1 cellular context compared by ENCODE assay signal in genomic region chr19:18731562-18732008, GRCh38.
TF ChIP-seq lines count a peak whose summit lies in the region.

No MANE protein-coding gene starts in this region.

TF ChIP-seq in HepG2, 621 proteins besides CTCF, POLR2A, EP300 and RAD21 (continues in another document):
- no peak for TF ChIP-seq SMARCC2 (IDR thresholded peaks at IDR 0.05)
- TF ChIP-seq ZNF891 (CRISPR knock-in tag; IDR thresholded peaks at IDR 0.05), result no peak
- TF ChIP-seq FOSL1 (CRISPR knock-in tag; IDR thresholded peaks at IDR 0.05; ENCODE audit: borderline replicate concordance), result no peak
- TF ChIP-seq HINFP (CRISPR knock-in tag; IDR thresholded peaks at IDR 0.05; ENCODE audit: low read depth), result 0 out of 2 replicates have a peak, but pooled peaks have one; percentile 47
- no peak for TF ChIP-seq CAMTA2 (CRISPR knock-in tag; IDR thresholded peaks at IDR 0.05; ENCODE audit: borderline replicate concordance)
- no peak for TF ChIP-seq ATF4 (CRISPR knock-in tag; IDR thresholded peaks at IDR 0.05)
- no peak for TF ChIP-seq AKNA (CRISPR knock-in tag; IDR thresholded peaks at IDR 0.05; ENCODE audit: borderline replicate concordance)
- peak; percentile 72; the same call in 1 of the 2 replicates for TF ChIP-seq GATAD2A (CRISPR knock-in tag; IDR thresholded peaks at IDR 0.05)
- TF ChIP-seq ZNF740 (CRISPR knock-in tag; IDR thresholded peaks at IDR 0.05), result no peak
- no peak for TF ChIP-seq REST (IDR thresholded peaks at IDR 0.05; ENCODE audit: borderline replicate concordance in 1 of 2, low read depth in 1 of 2, low read length in 2 of 2)
- 0 out of 2 replicates have a peak, but pooled peaks have one; percentile 38 for TF ChIP-seq ZNF543 (CRISPR knock-in tag; IDR thresholded peaks at IDR 0.05)
- peak; percentile 61; the same call in 1 of the 2 replicates for TF ChIP-seq MYC (CRISPR knock-in tag; IDR thresholded peaks at IDR 0.05; ENCODE audit: borderline replicate concordance)
- TF ChIP-seq CERS6 (CRISPR knock-in tag; IDR thresholded peaks at IDR 0.05), result no peak
- TF ChIP-seq CCAR2 (optimal IDR thresholded peaks at IDR 0.05; ENCODE audit: low read depth, low read length), result no peak
- TF ChIP-seq BCLAF1 (IDR thresholded peaks at IDR 0.05), result no peak
- no peak for TF ChIP-seq FOXM1 (CRISPR knock-in tag; IDR thresholded peaks at IDR 0.05)
- TF ChIP-seq MED1 (CRISPR knock-in tag; IDR thresholded peaks at IDR 0.05), result peak; percentile 54; the same call in 1 of the 2 replicates
- TF ChIP-seq REPIN1 (CRISPR knock-in tag; IDR thresholded peaks at IDR 0.05; ENCODE audit: borderline replicate concordance, low read depth), result no peak
- TF ChIP-seq HOXD1 (CRISPR knock-in tag; IDR thresholded peaks at IDR 0.05), result no peak
- TF ChIP-seq NR0B2 (CRISPR knock-in tag; IDR thresholded peaks at IDR 0.05), result no peak
- no peak for TF ChIP-seq ZNF713 (CRISPR knock-in tag; IDR thresholded peaks at IDR 0.05)
- peak; percentile 18; the same call in 1 of the 2 replicates for TF ChIP-seq TARDBP (CRISPR knock-in tag; IDR thresholded peaks at IDR 0.05)
- peak; percentile 69 for TF ChIP-seq GABPB1 (CRISPR knock-in tag; IDR thresholded peaks at IDR 0.05)
- no peak for TF ChIP-seq ZNF431 (CRISPR knock-in tag; IDR thresholded peaks at IDR 0.05; ENCODE audit: borderline replicate concordance, low read depth)
- TF ChIP-seq SAFB2 (CRISPR knock-in tag; IDR thresholded peaks at IDR 0.05; ENCODE audit: borderline replicate concordance, low read depth), result peak; percentile 52; the same call in 1 of the 2 replicates
- TF ChIP-seq ZNF207 (IDR thresholded peaks at IDR 0.05; ENCODE audit: borderline replicate concordance), result no peak
- TF ChIP-seq ZNF691 (CRISPR knock-in tag; IDR thresholded peaks at IDR 0.05; ENCODE audit: borderline replicate concordance, low read depth), result peak; percentile 77; the same call in 1 of the 2 replicates
- no peak for TF ChIP-seq PRDM15 (CRISPR knock-in tag; IDR thresholded peaks at IDR 0.05)
